ENCODE assay signal across 28 cellular contexts in the genomic region with DNA sequence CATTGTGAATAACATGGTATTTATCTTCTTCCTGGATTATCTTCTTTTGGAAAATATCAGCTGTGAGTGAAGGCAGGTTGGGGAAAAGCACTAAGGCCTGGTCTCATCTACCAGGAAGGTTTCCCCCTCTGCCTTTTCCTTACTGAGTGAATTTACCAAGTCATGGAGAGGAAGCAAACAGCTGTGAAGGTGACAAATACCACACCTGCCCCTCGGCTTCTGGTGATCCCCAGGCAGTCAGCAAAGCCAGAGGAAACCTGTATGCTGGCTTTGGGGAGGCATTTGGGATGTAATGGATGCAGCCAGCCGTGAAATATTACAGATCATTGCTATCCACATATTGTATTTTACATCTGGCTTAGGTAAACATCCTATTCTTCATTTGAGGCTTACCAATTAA. TPM values are rescaled to one million over a fixed set of nuclear protein-coding genes. Genes with fewer than 3 reads are reported as not detected.
"Had no signal": no experiment of that assay in that cellular context is flagged by ENCODE, and none has a peak within 500 bp of the region (broad histone marks: within the 10 kb centered on the region; RNA-seq: fewer than 3 reads in every experiment).

No MANE protein-coding gene starts in this region.

- H3K4me3 ChIP-seq: MG63 had no signal

- H3K27ac ChIP-seq: RWPE1 had no signal

- H3K27me3 ChIP-seq: MG63 had no signal

- DNase-seq: IMR-90; Karpas-422; KG1; MG63; NCI-H1092; NCI-H1105 treated with DMSO at 0.1 percent for 48 hours; NCI-H1417 treated with DMSO at 0.1 percent for 48 hours; NCI-H146; NCI-H1694 treated with DMSO at 0.1 percent for 48 hours; NCI-H1930; NCI-H2081; NCI-H2107; NCI-H2171 treated with DMSO at 0.1 percent for 48 hours; NCI-H345; NCI-H446 treated with DMSO at 0.1 percent for 48 hours; NCI-H510A treated with DMSO at 0.1 percent for 48 hours; NCI-H526; NCI-H748 treated with DMSO at 0.1 percent for 48 hours; NK-92 treated with Interleukin-12 subunit alpha and Interleukin-12 subunit beta, amount 100 ng/mL, for 24 hours; PC-3; SHP77; SK-N-SH; SW 1271 had no signal

RNA-seq across cellular contexts. Expression of gene POM121L12, which starts 24.2 kb away (rescaled TPM):
- total RNA-seq: HepG2, HT1080, IMR-90, OCI-LY7, PC-3, SK-MEL-5 had no signal
